ENCODE assay signal across 8 cellular contexts in the genomic region with DNA sequence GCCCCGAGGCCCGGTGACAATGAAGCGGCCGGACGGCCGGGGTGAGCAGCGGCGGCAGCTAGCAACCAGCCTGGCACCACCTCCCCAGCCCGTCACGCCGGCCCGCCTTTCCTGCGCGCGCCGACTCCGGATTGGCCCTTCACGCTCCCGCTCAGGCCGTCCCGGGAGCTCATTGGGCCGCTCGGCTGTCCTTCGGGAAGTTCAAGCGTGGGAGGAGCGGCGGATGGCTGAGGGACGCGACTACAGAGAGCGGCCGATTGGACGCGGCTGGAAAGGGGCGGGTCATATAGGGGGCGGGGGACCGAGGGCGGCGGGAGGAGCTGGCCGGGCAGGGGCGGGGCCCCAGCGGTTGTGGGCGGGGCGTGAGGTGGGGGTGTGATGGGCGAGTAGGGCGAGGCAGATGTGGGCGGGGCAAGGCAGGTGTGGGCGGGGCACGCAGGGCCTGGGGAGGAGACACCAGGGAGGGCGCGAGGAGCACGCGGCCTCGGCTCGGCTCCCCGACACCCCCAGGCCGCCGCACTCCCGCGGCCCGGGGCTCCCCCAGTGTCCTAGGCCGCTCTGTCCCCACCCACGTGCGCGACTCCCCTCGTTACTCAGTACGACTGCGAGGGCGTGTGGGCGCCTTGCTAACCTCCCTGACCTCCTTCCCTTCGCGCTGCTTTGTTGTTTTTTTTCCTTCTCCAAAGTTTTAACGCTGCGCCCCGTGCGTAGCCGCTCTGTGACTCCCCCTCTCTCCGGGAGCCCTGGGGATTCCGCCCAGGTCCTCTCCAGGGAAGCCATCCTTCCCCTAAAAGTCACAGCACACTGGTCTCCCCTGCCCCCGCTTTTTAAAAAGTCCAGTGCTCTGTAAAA. TPM values are rescaled to one million over a fixed set of nuclear protein-coding genes. Genes with fewer than 3 reads are reported as not detected.
DNase-seq lines count a peak whose midpoint lies in the region; ATAC-seq and TF ChIP-seq lines count a peak whose summit lies in the region.

A gene (minus strand): TSS at position 60 of the 852 bp plus-strand sequence. CDS start 2,909 bp downstream, outside the sequence.

- peak within 1 kb of the TSS; percentile 75 for H3K4me3 Mint-ChIP-seq in activated T-cell treated with anti-CD3 and anti-CD28 coated beads, Interleukin-2, amount 50 U/mL, for 24 hours

- H3K27me3 Mint-ChIP-seq in activated T-cell treated with anti-CD3 and anti-CD28 coated beads, Interleukin-2, amount 50 U/mL, for 24 hours: no peaks in the 10 kb centered on the region

- peak; percentile 100 for DNase-seq in DMS53 (lab: John Stamatoyannopoulos, UW)
- DNase-seq in KG1 (lab: John Stamatoyannopoulos, UW): peak; percentile 90
- peak; percentile 100 for DNase-seq in activated T-cell treated with anti-CD3 and anti-CD28 coated beads, Interleukin-2, amount 50 U/mL, for 24 hours
- peak; percentile 100 for DNase-seq in stimulated activated CD8-positive, alpha-beta memory T cell treated with anti-CD3 and anti-CD28 coated beads, Interleukin-4, amount 100 ng/mL, for 48 hours

- peak within 1 kb of the TSS; percentile 55 for H3K9ac ChIP-seq in mucosa of stomach (ENCODE audit: low read length)

- peaks cover 6 to 20% of the 10 kb centered on the region in 2 donors for H3K4me1 ChIP-seq in esophagus (ENCODE audit: control insufficient read depth in 2 of 2, insufficient read depth in 2 of 2, low read length in 1 of 2)
- peaks cover 17% of the 10 kb centered on the region for H3K4me1 ChIP-seq in mucosa of stomach (ENCODE audit: control insufficient read depth, insufficient read depth, low read length)

- H3K27me3 ChIP-seq in esophagus (ENCODE audit: control insufficient read depth in 1 of 2, insufficient read depth in 2 of 2, low read length in 2 of 2) (no peaks in the 10 kb centered on the region), mucosa of stomach (ENCODE audit: control insufficient read depth, insufficient read depth, low read length) (peaks cover 5% of the 10 kb centered on the region)

- peaks cover 16% of the 10 kb centered on the region for H3K36me3 Mint-ChIP-seq in activated T-cell treated with anti-CD3 and anti-CD28 coated beads, Interleukin-2, amount 50 U/mL, for 24 hours (ENCODE audit: low read depth)

- no peaks in the 10 kb centered on the region for H3K9me3 ChIP-seq in esophagus (ENCODE audit: control insufficient read depth in 2 of 2, insufficient read depth in 1 of 2, low read depth in 1 of 2, low read length in 1 of 2)
- H3K9me3 ChIP-seq in mucosa of stomach (ENCODE audit: control insufficient read depth, low read length): no peaks in the 10 kb centered on the region

- H3K27ac ChIP-seq in esophagus (ENCODE audit: low read depth in 2 of 2, low read length in 1 of 2): peak within 1 kb of the TSS in 1 of 2 donors; percentile 65

- no peaks in the 10 kb centered on the region for H3K9me3 Mint-ChIP-seq in activated T-cell treated with anti-CD3 and anti-CD28 coated beads, Interleukin-2, amount 50 U/mL, for 24 hours

- H3K36me3 ChIP-seq in esophagus (ENCODE audit: control insufficient read depth in 2 of 2, insufficient read depth in 2 of 2, low read length in 1 of 2) (peaks cover 0 to 2% of the 10 kb centered on the region in 2 donors), mucosa of stomach (ENCODE audit: control insufficient read depth, insufficient read depth, low read length) (no peaks in the 10 kb centered on the region)

- 1% methylated on average over 49 to 79 of the region's 79 CpGs for WGBS in esophagus, 2 donors

- H3K4me1 Mint-ChIP-seq in activated T-cell treated with anti-CD3 and anti-CD28 coated beads, Interleukin-2, amount 50 U/mL, for 24 hours (ENCODE audit: low read depth): peaks cover 21% of the 10 kb centered on the region

- peak within 1 kb of the TSS; percentile 71 to 72 for H3K4me3 ChIP-seq in esophagus (ENCODE audit: low read depth in 1 of 2, low read length in 2 of 2)
- peak within 1 kb of the TSS; percentile 60 for H3K4me3 ChIP-seq in mucosa of stomach (ENCODE audit: low read length)

- ATAC-seq in GM21737 (IDR thresholded peaks at IDR 0.05; ENCODE audit: unreplicated experiment): peak; percentile 92

- H3K27ac Mint-ChIP-seq in activated T-cell treated with anti-CD3 and anti-CD28 coated beads, Interleukin-2, amount 50 U/mL, for 24 hours: peak within 1 kb of the TSS; percentile 83

TF ChIP-seq in PFSK-1, 5 proteins besides CTCF, POLR2A, EP300 and RAD21:
- TF ChIP-seq TAF1 (IDR thresholded peaks at IDR 0.05; ENCODE audit: borderline replicate concordance, insufficient read depth, low read length) (no peak), FOXP2 (optimal IDR thresholded peaks at IDR 0.05; ENCODE audit: borderline replicate concordance, extremely low read depth, extremely low read length, insufficient read depth) (peak; percentile 80), POLR2AphosphoS5 (IDR thresholded peaks at IDR 0.05; ENCODE audit: low read depth, low read length) (peak; percentile 38; the same call in 1 of the 2 replicates)
- TF ChIP-seq, protein P1, sequence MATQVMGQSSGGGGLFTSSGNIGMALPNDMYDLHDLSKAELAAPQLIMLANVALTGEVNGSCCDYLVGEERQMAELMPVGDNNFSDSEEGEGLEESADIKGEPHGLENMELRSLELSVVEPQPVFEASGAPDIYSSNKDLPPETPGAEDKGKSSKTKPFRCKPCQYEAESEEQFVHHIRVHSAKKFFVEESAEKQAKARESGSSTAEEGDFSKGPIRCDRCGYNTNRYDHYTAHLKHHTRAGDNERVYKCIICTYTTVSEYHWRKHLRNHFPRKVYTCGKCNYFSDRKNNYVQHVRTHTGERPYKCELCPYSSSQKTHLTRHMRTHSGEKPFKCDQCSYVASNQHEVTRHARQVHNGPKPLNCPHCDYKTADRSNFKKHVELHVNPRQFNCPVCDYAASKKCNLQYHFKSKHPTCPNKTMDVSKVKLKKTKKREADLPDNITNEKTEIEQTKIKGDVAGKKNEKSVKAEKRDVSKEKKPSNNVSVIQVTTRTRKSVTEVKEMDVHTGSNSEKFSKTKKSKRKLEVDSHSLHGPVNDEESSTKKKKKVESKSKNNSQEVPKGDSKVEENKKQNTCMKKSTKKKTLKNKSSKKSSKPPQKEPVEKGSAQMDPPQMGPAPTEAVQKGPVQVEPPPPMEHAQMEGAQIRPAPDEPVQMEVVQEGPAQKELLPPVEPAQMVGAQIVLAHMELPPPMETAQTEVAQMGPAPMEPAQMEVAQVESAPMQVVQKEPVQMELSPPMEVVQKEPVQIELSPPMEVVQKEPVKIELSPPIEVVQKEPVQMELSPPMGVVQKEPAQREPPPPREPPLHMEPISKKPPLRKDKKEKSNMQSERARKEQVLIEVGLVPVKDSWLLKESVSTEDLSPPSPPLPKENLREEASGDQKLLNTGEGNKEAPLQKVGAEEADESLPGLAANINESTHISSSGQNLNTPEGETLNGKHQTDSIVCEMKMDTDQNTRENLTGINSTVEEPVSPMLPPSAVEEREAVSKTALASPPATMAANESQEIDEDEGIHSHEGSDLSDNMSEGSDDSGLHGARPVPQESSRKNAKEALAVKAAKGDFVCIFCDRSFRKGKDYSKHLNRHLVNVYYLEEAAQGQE (IDR thresholded peaks at IDR 0.05; ENCODE audit: insufficient read depth in 1 of 2, low read depth in 2 of 2, low read length in 2 of 2): no peak

RNA-seq across cellular contexts. Expression of the gene that starts here (rescaled TPM):
- polyA plus RNA-seq in PFSK-1 (2012; ENCODE audit: insufficient read length, low read depth): 129 TPM
- polyA plus RNA-seq in esophagus: 1 to 10 TPM; 5.2 to 8.7 TPM
